10 cellular contexts compared by ENCODE assay signal in the genomic region with DNA sequence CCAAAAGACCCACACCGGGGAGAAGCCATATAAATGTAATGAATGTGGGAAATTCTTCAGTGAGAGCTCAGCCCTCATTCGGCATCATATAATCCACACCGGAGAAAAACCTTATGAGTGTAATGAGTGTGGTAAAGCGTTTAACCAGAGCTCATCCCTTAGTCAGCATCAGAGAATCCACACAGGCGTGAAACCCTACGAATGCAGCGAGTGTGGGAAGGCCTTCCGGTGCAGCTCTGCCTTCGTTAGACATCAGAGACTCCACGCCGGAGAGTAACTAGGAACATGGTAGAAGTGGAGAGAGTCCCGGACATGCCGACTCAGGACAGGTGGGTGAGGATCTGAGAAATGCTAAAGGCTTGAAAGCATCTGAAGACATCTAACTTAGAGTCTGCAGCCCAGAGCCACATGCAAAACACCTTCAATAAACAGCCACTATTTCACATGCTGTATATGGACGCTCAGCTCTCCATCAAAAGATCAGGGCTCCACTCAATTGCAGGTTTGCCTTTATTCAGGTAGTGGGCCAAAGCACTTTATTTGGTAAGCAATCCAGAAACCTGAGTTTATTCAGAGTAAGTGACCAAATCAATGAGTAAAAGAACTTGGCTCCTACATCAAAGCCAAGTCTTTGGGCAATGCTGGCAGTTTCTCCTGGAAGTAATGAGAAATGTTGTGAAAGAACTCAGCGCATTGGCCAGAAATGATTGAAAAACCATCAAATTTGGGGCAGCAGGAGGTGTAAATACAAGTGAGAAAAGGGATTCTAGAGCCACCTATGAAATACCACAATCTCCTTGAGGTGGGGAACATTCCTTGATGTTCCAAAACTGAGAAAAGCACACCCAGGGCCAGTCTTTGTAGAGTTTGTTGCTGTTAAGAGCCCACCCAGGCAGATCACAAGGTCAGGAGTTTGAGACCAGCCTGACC. TPM values are rescaled to one million over a fixed set of nuclear protein-coding genes. Genes with fewer than 3 reads are reported as not detected.
DNase-seq lines count a peak whose midpoint lies in the region; ATAC-seq, FAIRE-seq and TF ChIP-seq lines count a peak whose summit lies in the region.
"Had no signal": no experiment of that assay in that cellular context is flagged by ENCODE, and none has a peak within 500 bp of the region (broad histone marks: within the 10 kb centered on the region; RNA-seq: fewer than 3 reads in every experiment).

No MANE protein-coding gene starts in this region.

- H3K36me3 Mint-ChIP-seq in activated T-helper 2 cell treated with anti-CD3 and anti-CD28 coated beads, Interferon-gamma antibody, Interleukin-2, Interleukin-4, amounts not matched to agents 10 μg/mL and 5 μg/mL and 100 μg/mL, durations not matched to agents 14 hours and 24 hours and 36 hours (ENCODE audit: low read depth), result peaks cover 98% of the 10 kb centered on the region
- peaks cover 45% of the 10 kb centered on the region for H3K36me3 Mint-ChIP-seq in memory B cell
- peaks cover 94% of the 10 kb centered on the region for H3K36me3 Mint-ChIP-seq in CD4-positive, alpha-beta T cell (ENCODE audit: low read depth)

- peak; percentile 70 for FAIRE-seq in G401.6 (lab: Jason Lieb, UNC)

- intact Hi-C loops in activated T-helper 2 cell treated with anti-CD3 and anti-CD28 coated beads, Interferon-gamma antibody, Interleukin-2, Interleukin-4, amounts not matched to agents 10 μg/mL and 5 μg/mL and 100 μg/mL, durations not matched to agents 14 hours and 24 hours and 36 hours (cut with micrococcal nuclease), result no loop called here
- intact Hi-C loops in CD4-positive, alpha-beta T cell (cut with DNase I, micrococcal nuclease), result no loop called here

- TF ChIP-seq CTCF in GM10248 (IDR thresholded peaks at IDR 0.05; ENCODE audit: control extremely low read depth, extremely low read depth, low read depth, missing control alignments), result no peak
- no peak for TF ChIP-seq CTCF in CD4-positive, alpha-beta T cell (IDR thresholded peaks at IDR 0.05)

- H3K27me3 Mint-ChIP-seq in activated T-helper 2 cell treated with anti-CD3 and anti-CD28 coated beads, Interferon-gamma antibody, Interleukin-2, Interleukin-4, amounts not matched to agents 10 μg/mL and 5 μg/mL and 100 μg/mL, durations not matched to agents 14 hours and 24 hours and 36 hours (ENCODE audit: low read depth), result no peaks in the 10 kb centered on the region
- H3K27me3 Mint-ChIP-seq in memory B cell, result no peaks in the 10 kb centered on the region
- H3K27me3 Mint-ChIP-seq in CD4-positive, alpha-beta T cell, result no peaks in the 10 kb centered on the region

- peaks cover 17% of the 10 kb centered on the region for H3K9me3 Mint-ChIP-seq in activated T-helper 2 cell treated with anti-CD3 and anti-CD28 coated beads, Interferon-gamma antibody, Interleukin-2, Interleukin-4, amounts not matched to agents 10 μg/mL and 5 μg/mL and 100 μg/mL, durations not matched to agents 14 hours and 24 hours and 36 hours
- no peaks in the 10 kb centered on the region for H3K9me3 Mint-ChIP-seq in memory B cell
- no peaks in the 10 kb centered on the region for H3K9me3 Mint-ChIP-seq in CD4-positive, alpha-beta T cell

- POLR2A ChIA-PET in GM10248 (lab: Yijun Ruan, JAX), result interaction anchor here (1.0 kb wide), 2 partner anchors 10 to 49 kb away, joined by 3 to 4 read pairs; no protein-coding TSS in a partner anchor
- POLR2A ChIA-PET in CD4-positive, alpha-beta T cell (lab: Charles Lee), result no interaction called here

- H3K4me1 Mint-ChIP-seq in activated T-helper 2 cell treated with anti-CD3 and anti-CD28 coated beads, Interferon-gamma antibody, Interleukin-2, Interleukin-4, amounts not matched to agents 10 μg/mL and 5 μg/mL and 100 μg/mL, durations not matched to agents 14 hours and 24 hours and 36 hours (ENCODE audit: low read depth), result peaks cover 25% of the 10 kb centered on the region
- H3K4me1 Mint-ChIP-seq in memory B cell, result peaks cover 12% of the 10 kb centered on the region
- peaks cover 15% of the 10 kb centered on the region for H3K4me1 Mint-ChIP-seq in CD4-positive, alpha-beta T cell (ENCODE audit: low read depth)

- DNase-seq in HT1080 (ENCODE audit: low read depth) (peak; percentile 51), memory B cell (ENCODE audit: low spot score in 2 of 2) (no peak), inferior parietal cortex (ENCODE audit: extremely low spot score) (no peak), GM10248 (ENCODE audit: extremely low spot score) (no peak)
- no peak for DNase-seq in activated T-helper 2 cell treated with anti-CD3 and anti-CD28 coated beads, Interferon-gamma antibody, Interleukin-2, Interleukin-4, amounts not matched to agents 10 μg/mL and 5 μg/mL and 100 μg/mL, durations not matched to agents 14 hours and 24 hours and 36 hours (ENCODE audit: low spot score)
- DNase-seq in CD4-positive, alpha-beta T cell, result no peak
- DNase-seq: activated gamma-delta T cell treated with Interleukin-2 at 50 U/mL for 16 hours, mucosa of descending colon had no signal

- H3K27me3 ChIP-seq in CD4-positive, alpha-beta T cell (ENCODE audit: control insufficient read depth, insufficient read depth, low read length), result no peaks in the 10 kb centered on the region
- H3K27me3 ChIP-seq: Peyer's patch had no signal

- peak overlapping the region; percentile 52 for H3K27ac Mint-ChIP-seq in activated T-helper 2 cell treated with anti-CD3 and anti-CD28 coated beads, Interferon-gamma antibody, Interleukin-2, Interleukin-4, amounts not matched to agents 10 μg/mL and 5 μg/mL and 100 μg/mL, durations not matched to agents 14 hours and 24 hours and 36 hours
- peak overlapping the region; percentile 78 for H3K27ac Mint-ChIP-seq in memory B cell
- no peak overlapping the region for H3K27ac Mint-ChIP-seq in CD4-positive, alpha-beta T cell

- ATAC-seq in memory B cell (ENCODE audit: low read depth), result no peak
- no peak for ATAC-seq in CD4-positive, alpha-beta T cell (ENCODE audit: poor library complexity)
- ATAC-seq: mucosa of descending colon had no signal

- H3K9me3 ChIP-seq in CD4-positive, alpha-beta T cell (ENCODE audit: control insufficient read depth, low read length), result no peaks in the 10 kb centered on the region
- H3K9me3 ChIP-seq: mucosa of descending colon, Peyer's patch had no signal

- H3K27ac ChIP-seq in CD4-positive, alpha-beta T cell (ENCODE audit: low read depth, low read length), result no peak overlapping the region
- H3K27ac ChIP-seq: Peyer's patch had no signal

- CTCF ChIA-PET in GM10248 (lab: Yijun Ruan, JAX), result interaction anchor here (1.5 kb wide), 1 partner anchor 12 kb away, joined by 3 read pairs; no protein-coding TSS in a partner anchor
- CTCF ChIA-PET in CD4-positive, alpha-beta T cell (lab: Charles Lee), result interaction anchor here (0.6 kb wide), 1 partner anchor 141 kb away, joined by 3 read pairs; no protein-coding TSS in a partner anchor

- no peak overlapping the region for H3K4me3 Mint-ChIP-seq in activated T-helper 2 cell treated with anti-CD3 and anti-CD28 coated beads, Interferon-gamma antibody, Interleukin-2, Interleukin-4, amounts not matched to agents 10 μg/mL and 5 μg/mL and 100 μg/mL, durations not matched to agents 14 hours and 24 hours and 36 hours (ENCODE audit: low read depth)
- H3K4me3 Mint-ChIP-seq in memory B cell, result no peak overlapping the region
- no peak overlapping the region for H3K4me3 Mint-ChIP-seq in CD4-positive, alpha-beta T cell

RNA-seq across cellular contexts. Expression of gene RPL12, which starts 6.0 kb away (rescaled TPM):
- 1,981 and 2,351 TPM in 2 replicates for total RNA-seq in HT1080 (2014; rRNA removed; shearing (Covaris generic))
- 4,320 and 4,665 TPM in 2 replicates for polyA plus RNA-seq in HT1080 (2015; cell fraction: cytosol; rRNA removed)
- polyA plus RNA-seq in HT1080 (2015; cell fraction: nucleus; rRNA removed), result 982 and 1,041 TPM in 2 replicates
- total RNA-seq in activated T-helper 2 cell treated with anti-CD3 and anti-CD28 coated beads, Interferon-gamma antibody, Interleukin-2, Interleukin-4, amounts not matched to agents 10 μg/mL and 5 μg/mL and 100 μg/mL, durations not matched to agents 14 hours and 24 hours and 36 hours, result 1,311 and 1,325 TPM in 2 replicates
- 1,000 to 10,000 TPM; 1,884 to 1,993 TPM for total RNA-seq in CD4-positive, alpha-beta T cell

RNA-seq across cellular contexts. Expression of gene LRSAM1, which starts 6.1 kb away (rescaled TPM):
- total RNA-seq in HT1080 (2014; rRNA removed; shearing (Covaris generic)), result 13.0 and 13.2 TPM in 2 replicates
- polyA plus RNA-seq in HT1080 (2015; cell fraction: cytosol; rRNA removed), result 12.0 and 12.7 TPM in 2 replicates
- polyA plus RNA-seq in HT1080 (2015; cell fraction: nucleus; rRNA removed), result 36.8 and 44.0 TPM in 2 replicates
- total RNA-seq in activated T-helper 2 cell treated with anti-CD3 and anti-CD28 coated beads, Interferon-gamma antibody, Interleukin-2, Interleukin-4, amounts not matched to agents 10 μg/mL and 5 μg/mL and 100 μg/mL, durations not matched to agents 14 hours and 24 hours and 36 hours, result 26.4 and 26.6 TPM in 2 replicates
- 10 to 100 TPM; 11.4 to 16.0 TPM for total RNA-seq in CD4-positive, alpha-beta T cell

RNA-seq across cellular contexts. Expression of gene ZNF79, which starts 21.0 kb away (rescaled TPM):
- 9.8 and 10.9 TPM in 2 replicates for total RNA-seq in HT1080 (2014; rRNA removed; shearing (Covaris generic))
- polyA plus RNA-seq in HT1080 (2015; cell fraction: cytosol; rRNA removed), result 4.4 and 4.7 TPM in 2 replicates
- 7.4 and 10.4 TPM in 2 replicates for polyA plus RNA-seq in HT1080 (2015; cell fraction: nucleus; rRNA removed)
- total RNA-seq in activated T-helper 2 cell treated with anti-CD3 and anti-CD28 coated beads, Interferon-gamma antibody, Interleukin-2, Interleukin-4, amounts not matched to agents 10 μg/mL and 5 μg/mL and 100 μg/mL, durations not matched to agents 14 hours and 24 hours and 36 hours, result 11.9 and 14.4 TPM in 2 replicates
- total RNA-seq in CD4-positive, alpha-beta T cell, result 1 to 10 TPM; 4.3 to 4.9 TPM

RNA-seq across cellular contexts. Expression of gene SLC2A8, which starts 48.2 kb away (rescaled TPM):
- 5.1 and 8.9 TPM in 2 replicates for total RNA-seq in HT1080 (2014; rRNA removed; shearing (Covaris generic))
- 5.3 and 5.8 TPM in 2 replicates for polyA plus RNA-seq in HT1080 (2015; cell fraction: cytosol; rRNA removed)
- 6.4 and 8.5 TPM in 2 replicates for polyA plus RNA-seq in HT1080 (2015; cell fraction: nucleus; rRNA removed)
- 9.8 and 10.7 TPM in 2 replicates for total RNA-seq in activated T-helper 2 cell treated with anti-CD3 and anti-CD28 coated beads, Interferon-gamma antibody, Interleukin-2, Interleukin-4, amounts not matched to agents 10 μg/mL and 5 μg/mL and 100 μg/mL, durations not matched to agents 14 hours and 24 hours and 36 hours
- 1 to 10 TPM; 1.6 to 1.8 TPM for total RNA-seq in CD4-positive, alpha-beta T cell
